22 cellular contexts compared by ENCODE assay signal in genomic region chr6:104580452-104580851, GRCh38.
DNase-seq lines count a peak whose midpoint lies in the region; ATAC-seq and TF ChIP-seq lines count a peak whose summit lies in the region.
"Had no signal": no experiment of that assay in that cellular context is flagged by ENCODE, and none has a peak within 500 bp of the region (broad histone marks: within the 10 kb centered on the region; RNA-seq: fewer than 3 reads in every experiment).

No MANE protein-coding gene starts in this region.

- peaks cover 0 to 22% (median 13%) of the 10 kb centered on the region in 5 donors for H3K4me1 ChIP-seq in subcutaneous abdominal adipose tissue (ENCODE audit: control insufficient read depth in 5 of 5, insufficient read depth in 5 of 5, low read length in 5 of 5)
- H3K4me1 ChIP-seq: HAP-1 had no signal

- H3K27me3 Mint-ChIP-seq in activated T-cell treated with anti-CD3 and anti-CD28 coated beads, Interleukin-2, amount 50 U/mL, for 4 hours (ENCODE audit: low read depth), result no peaks in the 10 kb centered on the region

- peaks cover 0 to 2% (median 0%) of the 10 kb centered on the region in 5 donors for H3K9me3 ChIP-seq in subcutaneous abdominal adipose tissue (ENCODE audit: control insufficient read depth in 5 of 5, low read length in 5 of 5)
- H3K9me3 ChIP-seq: HAP-1 had no signal

- no peak overlapping the region for H3K4me3 Mint-ChIP-seq in activated T-cell treated with anti-CD3 and anti-CD28 coated beads, Interleukin-2, amount 50 U/mL, for 4 hours
- H3K4me3 Mint-ChIP-seq: IgD-negative memory B cell had no signal

- DNase-seq in NCI-H446 treated with DMSO at 0.1 percent for 48 hours (lab: John Stamatoyannopoulos, UW) (peak; percentile 99), cerebellum (ENCODE audit: low spot score) (peak; percentile 32), fibroblast of the aortic adventitia (ENCODE audit: low read depth) (peak; percentile 2), NCI-H187 (lab: John Stamatoyannopoulos, UW) (no peak), HCEC 1CT (no peak)
- DNase-seq in activated T-cell treated with anti-CD3 and anti-CD28 coated beads, Interleukin-2, amount 50 U/mL, for 4 hours, result no peak
- DNase-seq: ACHN; AML-193; GDM1; Karpas-422; MM.1S; NCI-H1092 treated with DMSO at 0.1 percent for 48 hours; NCI-H146; NCI-H2081; NCI-H510A; NCI-H748 treated with DMSO at 0.1 percent for 48 hours; NK-92 treated with Interleukin-12 subunit alpha and Interleukin-12 subunit beta, amount 100 ng/mL, for 24 hours; Right ventricle myocardium superior had no signal

- no peak for TF ChIP-seq CTCF in fibroblast of the aortic adventitia (IDR thresholded peaks at IDR 0.05; ENCODE audit: insufficient read depth, low read length)

- H3K4me1 Mint-ChIP-seq in activated T-cell treated with anti-CD3 and anti-CD28 coated beads, Interleukin-2, amount 50 U/mL, for 4 hours (ENCODE audit: low read depth), result no peaks in the 10 kb centered on the region
- H3K4me1 Mint-ChIP-seq: IgD-negative memory B cell had no signal

- H3K9me3 Mint-ChIP-seq in activated T-cell treated with anti-CD3 and anti-CD28 coated beads, Interleukin-2, amount 50 U/mL, for 4 hours, result no peaks in the 10 kb centered on the region

- H3K4me3 ChIP-seq in fibroblast of the aortic adventitia (ENCODE audit: low read depth, low read length) (no peak overlapping the region), subcutaneous abdominal adipose tissue (ENCODE audit: low read depth in 1 of 5, low read length in 5 of 5) (no peak overlapping the region)
- H3K4me3 ChIP-seq: HAP-1 had no signal

- H3K27ac ChIP-seq in subcutaneous abdominal adipose tissue (ENCODE audit: low read depth, low read length), result peak overlapping the region; percentile 88
- H3K27ac ChIP-seq: C4-2B had no signal

- H3K9ac ChIP-seq in subcutaneous abdominal adipose tissue (ENCODE audit: low read length in 5 of 5), result peak overlapping the region in 1 of 5 donors; percentile 70

- no peak for ATAC-seq in activated T-cell treated with anti-CD3 and anti-CD28 coated beads, Interleukin-2, amount 50 U/mL, for 4 hours

- H3K27me3 ChIP-seq in subcutaneous abdominal adipose tissue (ENCODE audit: control insufficient read depth in 5 of 5, insufficient read depth in 4 of 5, low read length in 5 of 5), result no peaks in the 10 kb centered on the region

- H3K36me3 ChIP-seq in subcutaneous abdominal adipose tissue (ENCODE audit: control insufficient read depth in 5 of 5, insufficient read depth in 5 of 5, low read length in 5 of 5), result no peaks in the 10 kb centered on the region
- H3K36me3 ChIP-seq: HAP-1 had no signal

- no peaks in the 10 kb centered on the region for H3K36me3 Mint-ChIP-seq in activated T-cell treated with anti-CD3 and anti-CD28 coated beads, Interleukin-2, amount 50 U/mL, for 4 hours (ENCODE audit: insufficient read depth)
- H3K36me3 Mint-ChIP-seq: IgD-negative memory B cell had no signal

Comparison
In these comparisons a context has a peak if more than half of its experiments do, and no peak if none do; other contexts are left out.
1. DNase-seq: peak in NCI-H446 treated with DMSO at 0.1 percent for 48 hours (single experiment), cerebellum (single experiment) and fibroblast of the aortic adventitia (single experiment); none in activated T-cell treated with anti-CD3 and anti-CD28 coated beads, Interleukin-2, amount 50 U/mL, for 4 hours (single experiment), NCI-H187 (0 of 2) and HCEC 1CT (single experiment).